In genomic region chr9:18142964-18143363, GRCh38 we compare ENCODE assay signal across 15 cellular contexts.
A peak's percentile ranks its signal among the peaks of the same experiment; 100 is the strongest.
DNase-seq lines count a peak whose midpoint lies in the region; ATAC-seq and TF ChIP-seq lines count a peak whose summit lies in the region.
"Had no signal": no experiment of that assay in that cellular context is flagged by ENCODE, and none has a peak within 500 bp of the region (broad histone marks: within the 10 kb centered on the region; RNA-seq: fewer than 3 reads in every experiment).

No MANE protein-coding gene starts in this region.

- H3K4me1 ChIP-seq in HAP-1 (peaks cover 10% of the 10 kb centered on the region), mesendoderm (ENCODE audit: control insufficient read depth, low read depth, low read length) (no peaks in the 10 kb centered on the region)

- no peak overlapping the region for H4K5ac ChIP-seq in mesendoderm (ENCODE audit: low read length)

- peak; percentile 39; the same call in 1 of the 2 replicates for TF ChIP-seq CTCF in BJ (IDR thresholded peaks at IDR 0.05; ENCODE audit: insufficient read depth, low read depth, low read length)
- TF ChIP-seq CTCF in choroid plexus epithelial cell (conservative IDR thresholded peaks at IDR 0.05; ENCODE audit: low read depth, low read length) = peak; percentile 32

- H3K27me3 ChIP-seq in BJ (ENCODE audit: control insufficient read depth, insufficient read depth, low read length) (no peaks in the 10 kb centered on the region), HAP-1 (ENCODE audit: low read depth) (no peaks in the 10 kb centered on the region), mesendoderm (ENCODE audit: insufficient read depth, low read length, poor library complexity) (no peaks in the 10 kb centered on the region)

- no peak overlapping the region for H3K4me3 ChIP-seq in BJ (ENCODE audit: low read depth, low read length)
- no peak overlapping the region for H3K4me3 ChIP-seq in HAP-1
- H3K4me3 ChIP-seq in choroid plexus epithelial cell (ENCODE audit: low read depth, low read length) = no peak overlapping the region
- no peak overlapping the region for H3K4me3 ChIP-seq in mesendoderm (ENCODE audit: low read length)
- H3K4me3 ChIP-seq: lung had no signal

- POLR2A ChIA-PET in BJ (lab: Charles Lee) = no interaction called here

- CTCF ChIA-PET in BJ (lab: Yijun Ruan, JAX) = interaction anchor here (0.7 to 2.4 kb wide), 10 partner anchors 9 to 886 kb away, joined by 3 to 11 read pairs (median 4); no protein-coding TSS in a partner anchor

- H2AK5ac ChIP-seq in mesendoderm (ENCODE audit: low read length) = no peak overlapping the region

- H4K8ac ChIP-seq in mesendoderm (ENCODE audit: low read depth, low read length) = no peak overlapping the region

- H3K56ac ChIP-seq in mesendoderm (ENCODE audit: low read length) = no peak overlapping the region

- in situ Hi-C loops in HAP-1 (cut with MboI; ENCODE audit: low sequenced_read_pairs) = no loop called here

- H3K9me3 ChIP-seq in HAP-1 = no peaks in the 10 kb centered on the region

- no peak overlapping the region for H3K4ac ChIP-seq in mesendoderm (ENCODE audit: low read depth, low read length)

- H2BK120ac ChIP-seq in mesendoderm (ENCODE audit: low read depth, low read length) = no peak overlapping the region

- no peak overlapping the region for H3K9ac ChIP-seq in mesendoderm (ENCODE audit: low read length)

- no peaks in the 10 kb centered on the region for H3K79me2 ChIP-seq in mesendoderm (ENCODE audit: control insufficient read depth, insufficient read depth, low read length)

- no peak overlapping the region for H2BK5ac ChIP-seq in mesendoderm (ENCODE audit: low read length)

- H3K23ac ChIP-seq in mesendoderm (ENCODE audit: low read length) = no peak overlapping the region

- H2BK15ac ChIP-seq in mesendoderm (replicated peaks; ENCODE audit: low read depth) = no peak overlapping the region

- no CpG with 5 or more reads among the region's 1 CpG for WGBS in mesendoderm (ENCODE audit: extremely low coverage, insufficient coverage, low lambda C conversion rate)

- no peaks in the 10 kb centered on the region for H3K79me1 ChIP-seq in mesendoderm (ENCODE audit: low read length)

- H3K27ac ChIP-seq in mesendoderm (ENCODE audit: low read depth, low read length) = no peak overlapping the region

- no peak for ATAC-seq in HG03442 (IDR thresholded peaks at IDR 0.05; ENCODE audit: unreplicated experiment)
- no peak for ATAC-seq in HG03196 (IDR thresholded peaks at IDR 0.05; ENCODE audit: unreplicated experiment)
- ATAC-seq: HCT116; stimulated activated naive CD8-positive, alpha-beta T cell treated with anti-CD3 and anti-CD28 coated beads, Interleukin-15, Interleukin-2, amounts not matched to agents 100 U/mL and 50 U/mL, for 24 hours had no signal

- H3K18ac ChIP-seq in mesendoderm (ENCODE audit: low read length) = no peak overlapping the region

- DNase-seq in BJ (ENCODE audit: low read depth) = no peak
- peak; percentile 25 to 35 for DNase-seq in HAP-1 (ENCODE audit: low spot score in 2 of 2)
- DNase-seq in choroid plexus epithelial cell (ENCODE audit: low read depth) = peak; percentile 7
- DNase-seq in mesendoderm = peak; percentile 52
- no peak for DNase-seq in stimulated activated naive CD4-positive, alpha-beta T cell treated with Interleukin-2 at 50 U/mL for 16 hours (lab: John Stamatoyannopoulos, UW)
- no peak for DNase-seq in OCI-M2 (lab: John Stamatoyannopoulos, UW; ENCODE audit: unreplicated experiment)
- DNase-seq: activated CD4-positive, alpha-beta T cell treated with anti-CD3 and anti-CD28 coated beads for 1 hour; activated naive CD4-positive, alpha-beta T cell treated with Interleukin-2 at 50 U/mL for 16 hours; NCI-H1105; RPMI8226; stimulated activated naive CD8-positive, alpha-beta T cell treated with anti-CD3 and anti-CD28 coated beads, Interleukin-15, Interleukin-2, amounts not matched to agents 100 U/mL and 50 U/mL, for 24 hours had no signal

- no peak overlapping the region for H3K4me2 ChIP-seq in mesendoderm (ENCODE audit: low read length)

- H3K36me3 ChIP-seq in BJ (ENCODE audit: control insufficient read depth, insufficient read depth, low read length) (no peaks in the 10 kb centered on the region), HAP-1 (replicated peaks) (no peaks in the 10 kb centered on the region), mesendoderm (ENCODE audit: control insufficient read depth, insufficient read depth, low read length) (no peaks in the 10 kb centered on the region)

Comparison
In these comparisons a context has a peak if more than half of its experiments do, and no peak if none do; other contexts are left out.
1. DNase-seq: peak in HAP-1 (2 of 2), choroid plexus epithelial cell (single experiment) and mesendoderm (single experiment); none in BJ (single experiment), stimulated activated naive CD4-positive, alpha-beta T cell treated with Interleukin-2 at 50 U/mL for 16 hours (single experiment) and OCI-M2 (single experiment).